ENCODE assay signal across 1 cellular context in the genomic region with DNA sequence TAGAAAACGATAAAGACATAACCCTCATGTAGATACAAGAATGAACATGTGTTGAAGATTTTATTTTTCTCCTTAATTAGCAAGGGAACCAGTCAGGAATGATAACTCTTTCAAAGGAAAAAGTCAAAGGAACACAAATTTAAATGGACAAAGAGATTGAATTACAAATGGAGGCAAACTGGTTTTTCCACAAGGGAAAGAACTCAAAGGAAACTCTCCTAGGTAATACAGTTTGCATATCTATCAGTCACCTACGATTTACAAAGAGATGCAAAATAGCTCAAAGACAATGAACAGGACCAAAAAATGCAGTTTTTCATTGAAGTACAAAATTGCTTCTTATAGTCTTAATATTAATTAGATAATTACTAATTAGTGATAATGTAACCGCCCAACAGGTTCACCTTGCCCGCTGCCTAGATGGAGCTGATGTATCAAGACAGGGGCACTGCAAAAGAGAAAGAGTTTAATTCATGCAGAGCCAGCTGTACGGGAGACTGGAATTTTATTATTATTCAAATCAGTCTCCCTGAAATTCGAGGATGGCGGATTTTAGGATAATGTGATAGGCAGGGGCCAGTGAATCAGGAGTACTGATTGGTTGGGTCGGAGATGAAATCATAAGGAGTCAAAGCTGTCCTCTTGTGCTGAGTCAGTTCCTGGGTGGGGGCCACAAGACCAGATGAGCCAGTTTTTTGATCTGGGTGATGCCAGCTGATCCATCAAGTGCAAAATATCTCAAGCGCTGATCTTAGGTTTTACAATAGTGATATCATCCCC.
TF ChIP-seq lines count a peak whose summit lies in the region.

No MANE protein-coding gene starts in this region.

TF ChIP-seq in H1, 55 proteins besides CTCF, POLR2A, EP300 and RAD21 (continued from another document):
- peak in 1 of 2 experiments; percentile 52 for TF ChIP-seq BCL11A (IDR thresholded peaks at IDR 0.05; ENCODE audit: low read depth in 2 of 2, low read length in 2 of 2)
- TF ChIP-seq, protein P1, sequence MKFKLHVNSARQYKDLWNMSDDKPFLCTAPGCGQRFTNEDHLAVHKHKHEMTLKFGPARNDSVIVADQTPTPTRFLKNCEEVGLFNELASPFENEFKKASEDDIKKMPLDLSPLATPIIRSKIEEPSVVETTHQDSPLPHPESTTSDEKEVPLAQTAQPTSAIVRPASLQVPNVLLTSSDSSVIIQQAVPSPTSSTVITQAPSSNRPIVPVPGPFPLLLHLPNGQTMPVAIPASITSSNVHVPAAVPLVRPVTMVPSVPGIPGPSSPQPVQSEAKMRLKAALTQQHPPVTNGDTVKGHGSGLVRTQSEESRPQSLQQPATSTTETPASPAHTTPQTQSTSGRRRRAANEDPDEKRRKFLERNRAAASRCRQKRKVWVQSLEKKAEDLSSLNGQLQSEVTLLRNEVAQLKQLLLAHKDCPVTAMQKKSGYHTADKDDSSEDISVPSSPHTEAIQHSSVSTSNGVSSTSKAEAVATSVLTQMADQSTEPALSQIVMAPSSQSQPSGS (IDR thresholded peaks at IDR 0.05; ENCODE audit: low read length) = peak; percentile 68; the same call in 1 of the 2 replicates
- no peak for TF ChIP-seq ZNF274 (IDR thresholded peaks at IDR 0.05; ENCODE audit: borderline replicate concordance, extremely low read depth, low read length)
- peak in 1 of 2 experiments; percentile 12; a peak in 1 of 4 replicates for TF ChIP-seq HDAC2 (IDR thresholded peaks at IDR 0.05; ENCODE audit: borderline replicate concordance in 1 of 2, low read depth in 2 of 2, low read length in 2 of 2)
- TF ChIP-seq SP1 (IDR thresholded peaks at IDR 0.05; ENCODE audit: low read depth, low read length) = peak; percentile 75
- peak; percentile 42 for TF ChIP-seq POU5F1 (IDR thresholded peaks at IDR 0.05; ENCODE audit: low read depth, low read length)
- TF ChIP-seq RXRA (IDR thresholded peaks at IDR 0.05; ENCODE audit: insufficient read depth, low read depth, low read length) = no peak
- TF ChIP-seq, protein P2, sequence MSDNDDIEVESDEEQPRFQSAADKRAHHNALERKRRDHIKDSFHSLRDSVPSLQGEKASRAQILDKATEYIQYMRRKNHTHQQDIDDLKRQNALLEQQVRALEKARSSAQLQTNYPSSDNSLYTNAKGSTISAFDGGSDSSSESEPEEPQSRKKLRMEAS (IDR thresholded peaks at IDR 0.05) = no peak
- TF ChIP-seq TAF1 (IDR thresholded peaks at IDR 0.05; ENCODE audit: low read depth, low read length) = 0 out of 2 replicates have a peak, but pooled peaks have one; percentile 7
- peak; percentile 88 for TF ChIP-seq BACH1 (IDR thresholded peaks at IDR 0.05; ENCODE audit: low read length)
- TF ChIP-seq RBBP5 (IDR thresholded peaks at IDR 0.05; ENCODE audit: borderline replicate concordance, low read depth, low read length) = peak; percentile 94
- TF ChIP-seq TCF12 (IDR thresholded peaks at IDR 0.05; ENCODE audit: low read depth, low read length) = no peak
- no peak for TF ChIP-seq SIRT6 (IDR thresholded peaks at IDR 0.05; ENCODE audit: low read length)
- TF ChIP-seq, protein P3, sequence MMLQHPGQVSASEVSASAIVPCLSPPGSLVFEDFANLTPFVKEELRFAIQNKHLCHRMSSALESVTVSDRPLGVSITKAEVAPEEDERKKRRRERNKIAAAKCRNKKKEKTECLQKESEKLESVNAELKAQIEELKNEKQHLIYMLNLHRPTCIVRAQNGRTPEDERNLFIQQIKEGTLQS (IDR thresholded peaks at IDR 0.05; ENCODE audit: insufficient read depth, low read depth, low read length) = no peak
